ENCODE assay signal across 7 cellular contexts in the genomic region with DNA sequence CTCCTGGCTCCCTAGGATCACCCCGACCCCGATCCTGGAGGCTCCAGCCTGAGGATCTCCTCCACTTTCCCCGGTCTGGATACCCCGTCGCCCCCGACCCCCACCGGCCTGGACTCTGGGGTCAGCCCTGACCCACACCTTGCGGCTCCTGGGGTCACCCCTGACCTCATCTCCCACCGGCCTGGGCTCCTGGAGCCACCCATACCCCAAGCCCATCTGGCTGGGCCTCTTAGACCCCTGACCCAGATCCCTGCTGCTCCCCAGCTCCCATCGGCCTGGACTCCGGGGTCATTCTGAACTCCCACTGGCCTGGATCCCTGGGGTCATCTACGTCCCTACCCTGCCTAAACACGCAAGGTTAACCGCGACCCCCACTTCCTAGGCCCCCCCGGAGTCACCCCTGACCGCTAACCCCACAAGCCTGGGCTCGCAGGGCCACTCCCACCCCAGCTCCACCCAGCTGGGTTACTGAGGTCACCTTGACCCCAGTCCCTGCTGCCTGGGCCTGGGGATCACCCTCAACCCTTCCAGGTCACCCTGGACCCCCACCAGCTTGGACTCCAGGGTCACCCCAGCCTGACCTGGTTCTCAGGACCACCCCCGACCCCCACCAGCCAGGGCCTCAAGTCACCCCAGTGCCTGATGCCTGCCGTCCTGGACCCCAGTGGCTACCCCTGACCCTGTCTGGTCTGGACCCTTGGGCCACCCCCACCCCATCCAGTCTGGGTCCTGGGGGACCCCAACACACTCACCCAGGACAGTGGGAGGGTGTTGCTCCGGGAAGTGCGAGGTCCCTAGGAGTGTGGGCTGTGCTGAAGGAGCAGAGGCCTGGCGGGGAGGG. TPM values are rescaled to one million over a fixed set of nuclear protein-coding genes. Genes with fewer than 3 reads are reported as not detected.
DNase-seq lines count a peak whose midpoint lies in the region; ATAC-seq, FAIRE-seq and TF ChIP-seq lines count a peak whose summit lies in the region.

No MANE protein-coding gene starts in this region.

- peaks cover 19% of the 10 kb centered on the region for H3K4me1 ChIP-seq in endothelial cell of umbilical vein (ENCODE audit: control insufficient read depth, extremely low read depth, insufficient read depth, low read length)

- H3K27me3 ChIP-seq in endothelial cell of umbilical vein (ENCODE audit: control insufficient read depth in 2 of 2, insufficient read depth in 2 of 2, low read length in 2 of 2): no peaks in the 10 kb centered on the region

- no peaks in the 10 kb centered on the region for H4K20me1 ChIP-seq in endothelial cell of umbilical vein (replicated peaks; ENCODE audit: control insufficient read depth, extremely low read depth, insufficient read depth, low read length)

- peak overlapping the region; percentile 99 for H3K4me3 Mint-ChIP-seq in activated CD4-positive, alpha-beta T cell treated with anti-CD3 and anti-CD28 coated beads, Interleukin-2, amount 10 ng/mL, durations not matched to agents 7 days and 5 days
- H3K4me3 Mint-ChIP-seq in nephron: peak overlapping the region; percentile 94 to 99 (median 98)

- H3K4me2 ChIP-seq in endothelial cell of umbilical vein (ENCODE audit: insufficient read depth, low read length): peak overlapping the region; percentile 86

- H3K36me3 Mint-ChIP-seq in activated CD4-positive, alpha-beta T cell treated with anti-CD3 and anti-CD28 coated beads, Interleukin-2, amount 10 ng/mL, durations not matched to agents 7 days and 5 days (ENCODE audit: low read depth): peaks cover 22% of the 10 kb centered on the region
- peaks cover 8% of the 10 kb centered on the region for H3K36me3 Mint-ChIP-seq in nephron (ENCODE audit: low read depth)

- no peaks in the 10 kb centered on the region for H3K9me3 ChIP-seq in endothelial cell of umbilical vein (replicated peaks; ENCODE audit: control insufficient read depth, insufficient read depth, low read length)

- DNase-seq in activated CD4-positive, alpha-beta T cell treated with anti-CD3 and anti-CD28 coated beads, Interleukin-2, amount 10 ng/mL, durations not matched to agents 7 days and 5 days: peak; percentile 27
- DNase-seq in endothelial cell of umbilical vein (ENCODE audit: low read depth, low spot score) (no peak), NOMO-1 treated with DMSO at 0.1 percent for 48 hours (lab: John Stamatoyannopoulos, UW; ENCODE audit: unreplicated experiment) (no peak), NCI-H2107 treated with DMSO at 0.1 percent for 48 hours (lab: John Stamatoyannopoulos, UW; ENCODE audit: unreplicated experiment) (no peak), GM13976 (ENCODE audit: low spot score) (no peak)

- no peak for TF ChIP-seq CTCF in endothelial cell of umbilical vein (IDR thresholded peaks at IDR 0.05; ENCODE audit: extremely low read depth in 1 of 2, insufficient read depth in 1 of 2, low read depth in 1 of 2, low read length in 2 of 2)
- TF ChIP-seq CTCF in nephron (IDR thresholded peaks at IDR 0.05; ENCODE audit: unreplicated experiment in 3 of 3): no peak
- no peak for TF ChIP-seq CTCF in GM13976 (IDR thresholded peaks at IDR 0.05; ENCODE audit: borderline replicate concordance, control extremely low read depth, extremely low read depth, insufficient read depth, missing control alignments)

- BruUV-seq in endothelial cell of umbilical vein (replicated peaks; lab: Mats Ljungman, UMichigan): no TSS peak

- in situ Hi-C loops in GM13976 (cut with MboI; ENCODE audit: low sequenced_read_pairs, unreplicated experiment): no loop called here

- peak overlapping the region; percentile 100 for H3K27ac Mint-ChIP-seq in activated CD4-positive, alpha-beta T cell treated with anti-CD3 and anti-CD28 coated beads, Interleukin-2, amount 10 ng/mL, durations not matched to agents 7 days and 5 days
- peak overlapping the region; percentile 98 to 99 (median 98) for H3K27ac Mint-ChIP-seq in nephron

- H3K4me1 Mint-ChIP-seq in activated CD4-positive, alpha-beta T cell treated with anti-CD3 and anti-CD28 coated beads, Interleukin-2, amount 10 ng/mL, durations not matched to agents 7 days and 5 days: peaks cover 35% of the 10 kb centered on the region
- H3K4me1 Mint-ChIP-seq in nephron: peaks cover 30% of the 10 kb centered on the region

- no peak overlapping the region for H2AFZ ChIP-seq in endothelial cell of umbilical vein (ENCODE audit: low read depth, low read length)

- H3K36me3 ChIP-seq in endothelial cell of umbilical vein (ENCODE audit: control insufficient read depth in 2 of 2, extremely low read depth in 1 of 2, insufficient read depth in 2 of 2, low read length in 2 of 2): peaks cover 0 to 4% of the 10 kb centered on the region in 2 experiments

- CTCF ChIA-PET in activated CD4-positive, alpha-beta T cell treated with anti-CD3 and anti-CD28 coated beads, Interleukin-2, amount 10 ng/mL, durations not matched to agents 7 days and 5 days (lab: Charles Lee): interaction anchor here (1.1 to 1.2 kb wide), 2 partner anchors 27 to 50 kb away, joined by 3 read pairs; no protein-coding TSS in a partner anchor
- CTCF ChIA-PET in endothelial cell of umbilical vein (lab: Charles Lee): interaction anchor here (0.7 to 2.9 kb wide), 6 partner anchors 17 to 65 kb away, joined by 3 to 19 read pairs (median 4); no protein-coding TSS in a partner anchor

- intact Hi-C loops in endothelial cell of umbilical vein (cut with micrococcal nuclease): no loop called here

- FAIRE-seq in endothelial cell of umbilical vein (lab: Jason Lieb, UNC): no peak

- POLR2A ChIA-PET in activated CD4-positive, alpha-beta T cell treated with anti-CD3 and anti-CD28 coated beads, Interleukin-2, amount 10 ng/mL, durations not matched to agents 7 days and 5 days (lab: Charles Lee): interaction anchor here (0.6 to 0.9 kb wide), 2 partner anchors 10 to 41 kb away, joined by 3 to 7 read pairs; no protein-coding TSS in a partner anchor
- POLR2A ChIA-PET in endothelial cell of umbilical vein (lab: Charles Lee): interaction anchor here (0.8 to 1.2 kb wide), 2 partner anchors 63 to 92 kb away, joined by 3 to 5 read pairs; a partner anchor contains a TSS

- peak; percentile 27 for ATAC-seq in HG03066 (IDR thresholded peaks at IDR 0.05; ENCODE audit: low read depth, unreplicated experiment)

- TF ChIP-seq POLR2A in endothelial cell of umbilical vein (IDR thresholded peaks at IDR 0.05; ENCODE audit: low read depth, low read length): no peak

- no peaks in the 10 kb centered on the region for H3K27me3 Mint-ChIP-seq in activated CD4-positive, alpha-beta T cell treated with anti-CD3 and anti-CD28 coated beads, Interleukin-2, amount 10 ng/mL, durations not matched to agents 7 days and 5 days
- peaks cover 8% of the 10 kb centered on the region for H3K27me3 Mint-ChIP-seq in nephron (ENCODE audit: low read depth)

- dilution Hi-C loops in endothelial cell of umbilical vein (cut with MboI; ENCODE audit: extremely low pct_ligation_motif_present, low sequenced_read_pairs): no loop called here

- H3K27ac ChIP-seq in endothelial cell of umbilical vein (ENCODE audit: insufficient read depth, low read depth, low read length): peak overlapping the region; percentile 87

- H3K4me3 ChIP-seq in endothelial cell of umbilical vein (replicated peaks in 1 of 3; ENCODE audit: insufficient read depth in 1 of 3, low read depth in 1 of 3, low read length in 3 of 3): peak overlapping the region; percentile 69 to 76 (median 74)

- H3K9me3 Mint-ChIP-seq in activated CD4-positive, alpha-beta T cell treated with anti-CD3 and anti-CD28 coated beads, Interleukin-2, amount 10 ng/mL, durations not matched to agents 7 days and 5 days: no peaks in the 10 kb centered on the region
- no peaks in the 10 kb centered on the region for H3K9me3 Mint-ChIP-seq in nephron

- H3K79me2 ChIP-seq in endothelial cell of umbilical vein (ENCODE audit: control insufficient read depth, insufficient read depth, low read length): peaks cover 56% of the 10 kb centered on the region

- no peaks in the 10 kb centered on the region for H3K9me1 ChIP-seq in endothelial cell of umbilical vein (replicated peaks; ENCODE audit: control insufficient read depth, extremely low read depth, insufficient read depth, low read length)

- H3K9ac ChIP-seq in endothelial cell of umbilical vein (replicated peaks; ENCODE audit: extremely low read depth, insufficient read depth, low read length): peak overlapping the region; percentile 69

TF ChIP-seq in endothelial cell of umbilical vein, 7 proteins besides CTCF, POLR2A, EP300 and RAD21:
- TF ChIP-seq EZH2 (IDR thresholded peaks at IDR 0.05; ENCODE audit: borderline replicate concordance, low read depth, low read length, severe bottlenecking) (no peak), MYC (IDR thresholded peaks at IDR 0.05; ENCODE audit: low read depth, low read length) (no peak), FOS (IDR thresholded peaks at IDR 0.05; ENCODE audit: borderline replicate concordance, insufficient read depth, low read length) (no peak), JUN (IDR thresholded peaks at IDR 0.05; ENCODE audit: borderline replicate concordance, insufficient read depth, insufficient read length, low read depth) (no peak)

RNA-seq across cellular contexts. Expression of a gene that starts 1.2 kb away (rescaled TPM):
- 10 to 100 TPM; 32.0 to 36.2 TPM for total RNA-seq in activated CD4-positive, alpha-beta T cell treated with anti-CD3 and anti-CD28 coated beads, Interleukin-2, amount 10 ng/mL, durations not matched to agents 7 days and 5 days
- total RNA-seq in endothelial cell of umbilical vein: 47.0 and 52.1 TPM in 2 replicates
- polyA plus RNA-seq in endothelial cell of umbilical vein: 8.0 and 9.2 TPM in 2 replicates
- 7.1 and 8.0 TPM in 2 replicates for polyA plus RNA-seq in endothelial cell of umbilical vein (2011; cell fraction: cytosol; rRNA removed)
- polyA plus RNA-seq in endothelial cell of umbilical vein (2011; cell fraction: nucleus; rRNA removed): 26.1 and 27.8 TPM in 2 replicates
- 7.3 and 7.5 TPM in 2 replicates for polyA plus RNA-seq in endothelial cell of umbilical vein (2012)
- polyA minus RNA-seq in endothelial cell of umbilical vein: 21.5 and 25.5 TPM in 2 replicates
- polyA minus RNA-seq in endothelial cell of umbilical vein (2011; cell fraction: cytosol; rRNA and poly(A)+ RNA removed): 25.8 TPM
- polyA minus RNA-seq in endothelial cell of umbilical vein (2011; cell fraction: nucleus; rRNA and poly(A)+ RNA removed): 22.0 and 36.5 TPM in 2 replicates
